ENCODE assay signal across 11 cellular contexts in genomic region chr9:113012492-113012891, GRCh38. TPM values are rescaled to one million over a fixed set of nuclear protein-coding genes. Genes with fewer than 3 reads are reported as not detected.
DNase-seq lines count a peak whose midpoint lies in the region; ATAC-seq and TF ChIP-seq lines count a peak whose summit lies in the region.
"Had no signal": no experiment of that assay in that cellular context is flagged by ENCODE, and none has a peak within 500 bp of the region (broad histone marks: within the 10 kb centered on the region; RNA-seq: fewer than 3 reads in every experiment).

No MANE protein-coding gene starts in this region.

- H3K27me3 Mint-ChIP-seq in WTC11 (ENCODE audit: low read depth) = peaks cover 14% of the 10 kb centered on the region

- DNase-seq in WTC11 (ENCODE audit: low spot score) (no peak), hepatocyte (ENCODE audit: low spot score) (no peak), skeletal muscle cell (ENCODE audit: low read depth) (no peak), mucosa of gallbladder (ENCODE audit: low spot score) (no peak)
- DNase-seq in stimulated activated CD4-positive, alpha-beta T cell treated with anti-CD3 and anti-CD28 coated beads, Interleukin-4, amount 100 ng/mL, for 1 hour = no peak
- DNase-seq: activated effector memory CD4-positive, alpha-beta T cell treated with anti-CD3 and anti-CD28 coated beads, Interleukin-2, amount 50 U/mL, for 16 hours; T1000 had no signal

- peak overlapping the region; percentile 76 for H3K4me2 ChIP-seq in hepatocyte

- no peak overlapping the region for H3K27ac ChIP-seq in HEK293 (ENCODE audit: extremely low read depth, low read depth, low read length)
- H3K27ac ChIP-seq in hepatocyte = no peak overlapping the region
- H3K27ac ChIP-seq: foreskin keratinocyte had no signal

- POLR2A ChIA-PET in HEK293 (lab: Yijun Ruan, JAX) = interaction anchor here (0.6 kb wide), 1 partner anchor 510 kb away, joined by 3 read pairs; no protein-coding TSS in a partner anchor
- POLR2A ChIA-PET in WTC11 (lab: Charles Lee) = interaction anchor here (0.8 kb wide), 1 partner anchor 8 kb away, joined by 3 read pairs; no protein-coding TSS in a partner anchor

- peaks cover 28% of the 10 kb centered on the region for H3K36me3 Mint-ChIP-seq in WTC11

- H3K9me3 ChIP-seq in HEK293 (ENCODE audit: control insufficient read depth, insufficient read depth, low read depth, low read length) (no peaks in the 10 kb centered on the region), hepatocyte (ENCODE audit: low read depth) (no peaks in the 10 kb centered on the region)

- H3K4me1 ChIP-seq in HEK293 (ENCODE audit: control insufficient read depth, insufficient read depth, low read length) (no peaks in the 10 kb centered on the region), hepatocyte (ENCODE audit: insufficient read depth) (no peaks in the 10 kb centered on the region)
- H3K4me1 ChIP-seq: foreskin keratinocyte had no signal

- H3K9me2 ChIP-seq in hepatocyte (replicated peaks; ENCODE audit: insufficient read depth) = no peaks in the 10 kb centered on the region

- CTCF ChIA-PET in HEK293 (lab: Yijun Ruan, JAX) (interaction anchor here (0.6 to 1.0 kb wide), 2 partner anchors 97 to 100 kb away, joined by 3 read pairs; no protein-coding TSS in a partner anchor), WTC11 (lab: Charles Lee) (interaction anchor here (1.2 kb wide), 1 partner anchor 100 kb away, joined by 4 read pairs; no protein-coding TSS in a partner anchor)

- H3K36me3 ChIP-seq in HEK293 (ENCODE audit: control insufficient read depth in 2 of 2, insufficient read depth in 1 of 2, low read length in 2 of 2) (peaks cover 0 to 19% of the 10 kb centered on the region in 2 experiments; a peak in 1 of 3 replicates), hepatocyte (replicated peaks; ENCODE audit: insufficient read depth, low read depth) (no peaks in the 10 kb centered on the region)

- peak overlapping the region; percentile 92 for H3K4me3 Mint-ChIP-seq in WTC11

- WGBS in hepatocyte (ENCODE audit: low lambda C conversion rate, missing lambda C conversion rate) = 57% methylated on average over 9 of the region's 9 CpGs

- no peak overlapping the region for H3K27ac Mint-ChIP-seq in WTC11

- H4K20me1 ChIP-seq in hepatocyte (ENCODE audit: insufficient read depth, poor library complexity, severe bottlenecking) = no peaks in the 10 kb centered on the region

- ATAC-seq in WTC11 (no peak), GM21526 (IDR thresholded peaks at IDR 0.05; ENCODE audit: low FRiP score, unreplicated experiment) (no peak), HG03571 (IDR thresholded peaks at IDR 0.05; ENCODE audit: unreplicated experiment) (no peak)

- H2AFZ ChIP-seq in hepatocyte = peak overlapping the region; percentile 96

- TF ChIP-seq CTCF in HEK293 (tag by site-specific recombination; IDR thresholded peaks at IDR 0.05) (no peak), WTC11 (IDR thresholded peaks at IDR 0.05) (no peak), hepatocyte (IDR thresholded peaks at IDR 0.05; ENCODE audit: poor library complexity) (no peak)

- peaks cover 9% of the 10 kb centered on the region for H3K4me1 Mint-ChIP-seq in WTC11

- H3K79me2 ChIP-seq in hepatocyte = no peaks in the 10 kb centered on the region

- peaks cover 37% of the 10 kb centered on the region for H3K9me3 Mint-ChIP-seq in WTC11

- H3K27me3 ChIP-seq in hepatocyte = no peaks in the 10 kb centered on the region
- H3K27me3 ChIP-seq: foreskin keratinocyte had no signal

- H3K4me3 ChIP-seq in HEK293 (ENCODE audit: low read depth, low read length) (no peak overlapping the region), hepatocyte (peak overlapping the region; percentile 67), skeletal muscle cell (ENCODE audit: low read depth, low read length) (peak overlapping the region; percentile 52)

TF ChIP-seq in HEK293, 187 proteins besides CTCF, POLR2A, EP300 and RAD21:
- TF ChIP-seq ZNF335 (tag by site-specific recombination; conservative IDR thresholded peaks at IDR 0.05) (peak; percentile 30; the same call in 1 of the 2 replicates), ZNF624 (tag by site-specific recombination; IDR thresholded peaks at IDR 0.05) (no peak)

TF ChIP-seq in WTC11, 78 proteins besides CTCF, POLR2A, EP300 and RAD21:
- TF ChIP-seq NR3C1 (CRISPR knock-in tag; conservative IDR thresholded peaks at IDR 0.05; ENCODE audit: low read depth) (no peak), TEAD1 (CRISPR knock-in tag; IDR thresholded peaks at IDR 0.05) (no peak)

RNA-seq across cellular contexts. Expression of gene ZNF883, which starts 0.5 kb away (rescaled TPM):
- total RNA-seq in WTC11 (2021) (22.0 to 25.4 TPM (median 22.6 TPM) in 3 replicates), hepatocyte (2.8 and 5.7 TPM in 2 replicates), mucosa of gallbladder (4.5 TPM)
- polyA plus RNA-seq in hepatocyte = 3.4 and 4.1 TPM in 2 replicates

RNA-seq across cellular contexts. Expression of gene ZFP37, which starts 44.0 kb away (rescaled TPM):
- 4.6 to 5.6 TPM (median 5.2 TPM) in 3 replicates for total RNA-seq in WTC11 (2021)
- 4.1 and 5.7 TPM in 2 replicates for total RNA-seq in hepatocyte
- polyA plus RNA-seq in hepatocyte = 2.0 and 3.3 TPM in 2 replicates
- total RNA-seq in mucosa of gallbladder = 2.8 TPM
